24 cellular contexts compared by ENCODE assay signal in genomic region chr3:3031358-3031757, GRCh38.
DNase-seq lines count a peak whose midpoint lies in the region; ATAC-seq, FAIRE-seq and TF ChIP-seq lines count a peak whose summit lies in the region.
"Had no signal": no experiment of that assay in that cellular context is flagged by ENCODE, and none has a peak within 500 bp of the region (broad histone marks: within the 10 kb centered on the region; RNA-seq: fewer than 3 reads in every experiment).

No MANE protein-coding gene starts in this region.

- H3K36me3 ChIP-seq in mesenchymal stem cell (ENCODE audit: control insufficient read depth in 1 of 2, insufficient read depth in 2 of 2, low read depth in 1 of 2, low read length in 2 of 2), result no peaks in the 10 kb centered on the region
- H3K36me3 ChIP-seq in smooth muscle cell (ENCODE audit: low read depth), result no peaks in the 10 kb centered on the region
- H3K36me3 ChIP-seq in kidney (ENCODE audit: control insufficient read depth in 1 of 2, insufficient read depth in 2 of 2, low read length in 2 of 2), result no peaks in the 10 kb centered on the region

- no peaks in the 10 kb centered on the region for H3K36me3 Mint-ChIP-seq in natural killer cell treated with Interleukin-12 subunit alpha and Interleukin-12 subunit beta and Interleukin-15 and Interleukin-18, amount 100 ng/mL, for 72 hours
- H3K36me3 Mint-ChIP-seq: CD4-positive, CD25-positive, alpha-beta regulatory T cell; IgD-negative memory B cell had no signal

- peak overlapping the region in 1 of 2 experiments; percentile 23 for H3K18ac ChIP-seq in mesenchymal stem cell (ENCODE audit: low read depth in 1 of 2, low read length in 2 of 2)

- H3K23ac ChIP-seq in mesenchymal stem cell (ENCODE audit: low read length in 2 of 2), result no peak overlapping the region

- H3K4me3 Mint-ChIP-seq in natural killer cell treated with Interleukin-12 subunit alpha and Interleukin-12 subunit beta and Interleukin-15 and Interleukin-18, amount 100 ng/mL, for 72 hours, result no peak overlapping the region
- H3K4me3 Mint-ChIP-seq: CD4-positive, CD25-positive, alpha-beta regulatory T cell; IgD-negative memory B cell had no signal

- H2AK5ac ChIP-seq in mesenchymal stem cell (ENCODE audit: low read length, severe bottlenecking), result no peak overlapping the region

- no peak overlapping the region for H4K91ac ChIP-seq in mesenchymal stem cell (ENCODE audit: low read length)

- H3K27me3 ChIP-seq in mesenchymal stem cell (ENCODE audit: control insufficient read depth in 1 of 2, insufficient read depth in 1 of 2, low read length in 2 of 2) (no peaks in the 10 kb centered on the region), smooth muscle cell (ENCODE audit: low read depth) (no peaks in the 10 kb centered on the region)

- H3K27me3 Mint-ChIP-seq in natural killer cell treated with Interleukin-12 subunit alpha and Interleukin-12 subunit beta and Interleukin-15 and Interleukin-18, amount 100 ng/mL, for 72 hours, result peaks cover 4 to 6% of the 10 kb centered on the region in 2 donors
- H3K27me3 Mint-ChIP-seq: IgD-negative memory B cell had no signal

- no peak for ATAC-seq in natural killer cell treated with Interleukin-12 subunit alpha and Interleukin-12 subunit beta and Interleukin-15 and Interleukin-18, amount 100 ng/mL, for 72 hours
- ATAC-seq in HG02588 (IDR thresholded peaks at IDR 0.05; ENCODE audit: unreplicated experiment), result no peak
- ATAC-seq: A549, GM12878 had no signal

- H3K4me2 ChIP-seq in mesenchymal stem cell (ENCODE audit: low read length, poor library complexity, severe bottlenecking) (no peak overlapping the region), smooth muscle cell (peak overlapping the region; percentile 22)
- H3K4me2 ChIP-seq: A549, PC-9 had no signal

- no peak overlapping the region for H3K14ac ChIP-seq in mesenchymal stem cell (ENCODE audit: low read length in 2 of 2)

- H3K79me2 ChIP-seq in smooth muscle cell (ENCODE audit: low read depth), result no peaks in the 10 kb centered on the region

- H3K4ac ChIP-seq in mesenchymal stem cell (ENCODE audit: low read depth in 1 of 2, low read length in 2 of 2), result no peak overlapping the region

- H2AFZ ChIP-seq in mesenchymal stem cell (ENCODE audit: low read depth, low read length) (no peak overlapping the region), smooth muscle cell (ENCODE audit: low read depth) (peak overlapping the region; percentile 8)
- H2AFZ ChIP-seq: PC-9 had no signal

- no peaks in the 10 kb centered on the region for H4K20me1 ChIP-seq in smooth muscle cell (ENCODE audit: low read depth)

- no peak for FAIRE-seq in kidney (lab: Jason Lieb, UNC)
- FAIRE-seq: A549, GM12878, HTR-8/SVneo had no signal

- H3K79me1 ChIP-seq in mesenchymal stem cell (replicated peaks; ENCODE audit: low read length, poor library complexity, severe bottlenecking), result no peaks in the 10 kb centered on the region

- no peak overlapping the region for H4K8ac ChIP-seq in mesenchymal stem cell (ENCODE audit: low read length)

- peaks cover 10% of the 10 kb centered on the region for H3F3A ChIP-seq in smooth muscle cell (ENCODE audit: low read depth)

- intact Hi-C loops in kidney (cut with DNase I), result no loop called here

- H3K9me3 ChIP-seq in mesenchymal stem cell (ENCODE audit: control insufficient read depth, low read length) (no peaks in the 10 kb centered on the region), smooth muscle cell (replicated peaks; ENCODE audit: low read depth) (no peaks in the 10 kb centered on the region), kidney (ENCODE audit: control insufficient read depth in 1 of 2, low read length in 2 of 2) (no peaks in the 10 kb centered on the region)
- H3K9me3 ChIP-seq: A549 had no signal

- no peak overlapping the region for H2BK5ac ChIP-seq in mesenchymal stem cell (ENCODE audit: low read depth, low read length, poor library complexity, severe bottlenecking)

- no peaks in the 10 kb centered on the region for H3K9me3 Mint-ChIP-seq in natural killer cell treated with Interleukin-12 subunit alpha and Interleukin-12 subunit beta and Interleukin-15 and Interleukin-18, amount 100 ng/mL, for 72 hours

- no peak overlapping the region for H3K27ac Mint-ChIP-seq in natural killer cell treated with Interleukin-12 subunit alpha and Interleukin-12 subunit beta and Interleukin-15 and Interleukin-18, amount 100 ng/mL, for 72 hours
- H3K27ac Mint-ChIP-seq: CD4-positive, CD25-positive, alpha-beta regulatory T cell; IgD-negative memory B cell had no signal

- peaks cover 10 to 11% of the 10 kb centered on the region in 2 donors for H3K4me1 Mint-ChIP-seq in natural killer cell treated with Interleukin-12 subunit alpha and Interleukin-12 subunit beta and Interleukin-15 and Interleukin-18, amount 100 ng/mL, for 72 hours (ENCODE audit: low read depth in 2 of 2)

- H3K27ac ChIP-seq in mesenchymal stem cell (ENCODE audit: low read length, poor library complexity, severe bottlenecking) (no peak overlapping the region), smooth muscle cell (ENCODE audit: low read depth) (peak overlapping the region; percentile 20), kidney (ENCODE audit: low read depth in 2 of 2, low read length in 2 of 2) (no peak overlapping the region)
- H3K27ac ChIP-seq: A549, PC-9 had no signal

- 13% methylated on average over 1 of the region's 4 CpGs for WGBS in mesenchymal stem cell
- WGBS in smooth muscle cell (ENCODE audit: low lambda C conversion rate), result 9% methylated on average over 4 of the region's 4 CpGs

- H2BK120ac ChIP-seq in mesenchymal stem cell (ENCODE audit: low read depth, low read length), result no peak overlapping the region

- H2BK15ac ChIP-seq in mesenchymal stem cell (ENCODE audit: low read depth, poor library complexity, severe bottlenecking), result no peak overlapping the region

- TF ChIP-seq CTCF in fibroblast of villous mesenchyme (IDR thresholded peaks at IDR 0.05; ENCODE audit: insufficient read depth, low read depth, low read length) (no peak), smooth muscle cell (IDR thresholded peaks at IDR 0.05; ENCODE audit: borderline replicate concordance, insufficient read depth, poor library complexity, severe bottlenecking) (no peak), kidney (IDR thresholded peaks at IDR 0.05; ENCODE audit: borderline replicate concordance, extremely low read depth, insufficient read depth) (no peak)

- no peak overlapping the region for H3K9ac ChIP-seq in mesenchymal stem cell (ENCODE audit: low read length)
- H3K9ac ChIP-seq in smooth muscle cell (ENCODE audit: low read depth), result no peak overlapping the region
- no peak overlapping the region for H3K9ac ChIP-seq in kidney (ENCODE audit: low read length in 2 of 2)

- H2BK12ac ChIP-seq in mesenchymal stem cell (ENCODE audit: low read length in 2 of 2), result no peak overlapping the region

- H3K4me1 ChIP-seq in mesenchymal stem cell (ENCODE audit: control insufficient read depth, insufficient read depth, low read depth, low read length), result no peaks in the 10 kb centered on the region
- no peaks in the 10 kb centered on the region for H3K4me1 ChIP-seq in smooth muscle cell (ENCODE audit: low read depth)
- no peaks in the 10 kb centered on the region for H3K4me1 ChIP-seq in kidney (ENCODE audit: control insufficient read depth in 1 of 2, insufficient read depth in 1 of 2, low read depth in 1 of 2, low read length in 2 of 2)
- H3K4me1 ChIP-seq: A549 had no signal

- DNase-seq in Daoy (ENCODE audit: low read depth) (peak; percentile 26), fibroblast of villous mesenchyme (ENCODE audit: low read depth) (peak; percentile 31), mesenchymal stem cell (peak; percentile 20), smooth muscle cell (lab: John Stamatoyannopoulos, UW; ENCODE audit: unreplicated experiment) (no peak), kidney (no peak), inferior parietal cortex (ENCODE audit: extremely low spot score) (no peak)
- DNase-seq in natural killer cell treated with Interleukin-12 subunit alpha and Interleukin-12 subunit beta and Interleukin-15 and Interleukin-18, amount 100 ng/mL, for 72 hours (ENCODE audit: low spot score), result no peak
- DNase-seq: CD4-positive, CD25-positive, alpha-beta regulatory T cell; DMS79; GOT3; HCEC 1CT; NCI-H1105 treated with DMSO at 0.1 percent for 48 hours; NCI-H2029 treated with DMSO at 0.1 percent for 48 hours; NCI-H226; NCI-H510A treated with DMSO at 0.1 percent for 48 hours; NCI-H748 treated with DMSO at 0.1 percent for 48 hours; PC-9; RPMI8226; SHP77 had no signal

- H3K4me3 ChIP-seq in fibroblast of villous mesenchyme (ENCODE audit: low read depth, low read length), result no peak overlapping the region
- no peak overlapping the region for H3K4me3 ChIP-seq in mesenchymal stem cell (ENCODE audit: insufficient read depth in 1 of 2, low read depth in 1 of 2, low read length in 2 of 2)
- H3K4me3 ChIP-seq in smooth muscle cell, result no peak overlapping the region
- H3K4me3 ChIP-seq in kidney (ENCODE audit: low read length in 2 of 2), result no peak overlapping the region
- H3K4me3 ChIP-seq: A549, GM12878, PC-9 had no signal

Comparison
In these comparisons a context has a peak if more than half of its experiments do, and no peak if none do; other contexts are left out.
1. DNase-seq: peak in Daoy (single experiment), fibroblast of villous mesenchyme (single experiment) and mesenchymal stem cell (single experiment); none in smooth muscle cell (single experiment), natural killer cell treated with Interleukin-12 subunit alpha and Interleukin-12 subunit beta and Interleukin-15 and Interleukin-18, amount 100 ng/mL, for 72 hours (single experiment), kidney (single experiment) and inferior parietal cortex (single experiment).